ENCODE assay signal across 24 cellular contexts in the genomic region with DNA sequence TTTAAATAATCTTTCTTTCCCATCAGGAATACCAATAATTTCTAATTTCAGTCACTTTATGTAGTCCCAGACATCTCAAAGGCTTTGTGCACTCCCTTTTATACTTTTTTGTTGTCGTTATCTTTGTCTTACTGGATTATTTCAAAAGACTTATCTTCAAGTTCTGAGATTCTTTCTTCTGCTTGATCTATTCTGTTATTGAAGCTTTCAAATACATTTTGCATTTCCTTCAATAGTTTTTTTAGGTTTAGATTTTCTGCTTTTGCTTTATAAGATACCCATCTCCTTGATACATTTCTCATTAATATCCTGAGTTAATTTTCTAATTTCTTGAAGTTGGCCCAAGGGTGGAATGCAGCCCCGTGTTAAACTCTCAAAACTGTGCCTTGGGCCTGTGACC.
DNase-seq lines count a peak whose midpoint lies in the region; ATAC-seq, FAIRE-seq and TF ChIP-seq lines count a peak whose summit lies in the region.
"Had no signal": no experiment of that assay in that cellular context is flagged by ENCODE, and none has a peak within 500 bp of the region (broad histone marks: within the 10 kb centered on the region; RNA-seq: fewer than 3 reads in every experiment).

No MANE protein-coding gene starts in this region.

- H3K36me3 ChIP-seq in SK-N-SH (replicated peaks in 1 of 2; ENCODE audit: control insufficient read depth in 1 of 2, insufficient read depth in 2 of 2, low read length in 1 of 2) (no peaks in the 10 kb centered on the region), GM23338 (ENCODE audit: insufficient read depth) (no peaks in the 10 kb centered on the region)
- H3K36me3 ChIP-seq: BE2C, BLaER1 had no signal

- H3K79me2 ChIP-seq in SK-N-SH (ENCODE audit: insufficient read depth) (no peaks in the 10 kb centered on the region), GM23338 (replicated peaks; ENCODE audit: insufficient read depth) (no peaks in the 10 kb centered on the region)

- 0 out of 2 replicates have a peak, but pooled peaks cover 3% of the 10 kb centered on the region for H3K9me2 ChIP-seq in SK-N-SH
- peaks cover 9% of the 10 kb centered on the region; the same call in 1 of the 2 replicates for H3K9me2 ChIP-seq in GM23338 (ENCODE audit: insufficient read depth)

- no peaks in the 10 kb centered on the region for H3F3A ChIP-seq in SK-N-SH (replicated peaks; ENCODE audit: insufficient read depth)
- no peaks in the 10 kb centered on the region for H3F3A ChIP-seq in GM23338 (replicated peaks; ENCODE audit: low read depth)

- H3K27ac Mint-ChIP-seq in GM23338 = no peak overlapping the region
- H3K27ac Mint-ChIP-seq: CD14-positive monocyte; CD4-positive, alpha-beta memory T cell; CD4-positive, CD25-positive, alpha-beta regulatory T cell; CD8-positive, alpha-beta memory T cell had no signal

- peaks cover 2% of the 10 kb centered on the region for H3K27me3 Mint-ChIP-seq in GM23338 (ENCODE audit: insufficient read depth, low read depth, poor library complexity)
- H3K27me3 Mint-ChIP-seq: CD4-positive, alpha-beta memory T cell; CD4-positive, CD25-positive, alpha-beta regulatory T cell; CD8-positive, alpha-beta memory T cell had no signal

- no peak for TF ChIP-seq EP300 in SK-N-SH (IDR thresholded peaks at IDR 0.05; ENCODE audit: borderline replicate concordance in 1 of 2, low read depth in 1 of 2, low read length in 1 of 2)

- no peak overlapping the region for H3K9ac ChIP-seq in SK-N-SH
- H3K9ac ChIP-seq: BLaER1 had no signal

- no peaks in the 10 kb centered on the region; the same call in 1 of the 3 replicates for H3K36me3 Mint-ChIP-seq in GM23338 (ENCODE audit: low read depth)
- H3K36me3 Mint-ChIP-seq: CD14-positive monocyte; CD4-positive, alpha-beta memory T cell; CD4-positive, CD25-positive, alpha-beta regulatory T cell; CD8-positive, alpha-beta memory T cell had no signal

- FAIRE-seq in D721Med (lab: Jason Lieb, UNC) = peak; percentile 76
- FAIRE-seq: A204.1, G401.6, GM12891, GM18507 had no signal

- no peak for TF ChIP-seq RAD21 in SK-N-SH (IDR thresholded peaks at IDR 0.05; ENCODE audit: low read length)

- H3K4me3 Mint-ChIP-seq in GM23338 = no peak overlapping the region
- H3K4me3 Mint-ChIP-seq: CD14-positive monocyte; CD8-positive, alpha-beta memory T cell had no signal

- 12% methylated on average over 2 of the region's 2 CpGs for WGBS in SK-N-SH (ENCODE audit: low lambda C conversion rate)

- no peaks in the 10 kb centered on the region for H4K20me1 ChIP-seq in SK-N-SH (ENCODE audit: insufficient read depth)
- no peaks in the 10 kb centered on the region for H4K20me1 ChIP-seq in GM23338 (replicated peaks; ENCODE audit: insufficient read depth)
- H4K20me1 ChIP-seq: BLaER1 had no signal

- CTCF ChIA-PET in SK-N-SH (lab: Yijun Ruan, JAX) = no interaction called here
- CTCF ChIA-PET in RWPE1 (lab: Yijun Ruan, JAX) = no interaction called here

- POLR2A ChIA-PET in SK-N-SH (lab: Yijun Ruan, JAX) (no interaction called here), RWPE1 (lab: Yijun Ruan, JAX; ENCODE audit: low non-redundant PET) (no interaction called here)

- H3K4me1 ChIP-seq in SK-N-SH (ENCODE audit: control insufficient read depth in 1 of 2, insufficient read depth in 2 of 2, low read depth in 1 of 2, low read length in 1 of 2) (no peaks in the 10 kb centered on the region), GM23338 (ENCODE audit: insufficient read depth) (no peaks in the 10 kb centered on the region)
- H3K4me1 ChIP-seq: BE2C, BLaER1 had no signal

- H2AFZ ChIP-seq in SK-N-SH (ENCODE audit: low read depth) (no peak overlapping the region), GM23338 (peak overlapping the region; percentile 60; the same call in 1 of the 2 replicates)

- H3K27ac ChIP-seq in SK-N-SH (ENCODE audit: low read depth in 2 of 2, low read length in 1 of 2) (no peak overlapping the region), GM23338 (ENCODE audit: low read depth) (no peak overlapping the region), HL-60 (replicated peaks) (peak overlapping the region; percentile 54), RWPE1 (no peak overlapping the region)
- H3K27ac ChIP-seq: BLaER1 had no signal

- no peaks in the 10 kb centered on the region for H3K4me1 Mint-ChIP-seq in GM23338
- H3K4me1 Mint-ChIP-seq: CD14-positive monocyte; CD4-positive, alpha-beta memory T cell; CD4-positive, CD25-positive, alpha-beta regulatory T cell; CD8-positive, alpha-beta memory T cell had no signal

- TF ChIP-seq CTCF in SK-N-SH (IDR thresholded peaks at IDR 0.05) (no peak), D721Med (IDR thresholded peaks at IDR 0.05; ENCODE audit: insufficient read depth, missing control alignments) (no peak), GM23338 (conservative IDR thresholded peaks at IDR 0.05; ENCODE audit: low read depth in 2 of 2) (no peak), HL-60 (IDR thresholded peaks at IDR 0.05; ENCODE audit: insufficient read depth, low read length) (no peak), RWPE1 (conservative IDR thresholded peaks at IDR 0.05; ENCODE audit: low read depth) (no peak)

- H3K27me3 ChIP-seq in SK-N-SH (ENCODE audit: insufficient read depth) (no peaks in the 10 kb centered on the region), GM23338 (ENCODE audit: insufficient read depth) (no peaks in the 10 kb centered on the region), HL-60 (ENCODE audit: insufficient read depth, poor library complexity, severe bottlenecking) (no peaks in the 10 kb centered on the region)
- H3K27me3 ChIP-seq: BE2C, BLaER1 had no signal

- no peaks in the 10 kb centered on the region for H3K9me3 ChIP-seq in SK-N-SH
- H3K9me3 ChIP-seq: BE2C had no signal

- peaks cover 4% of the 10 kb centered on the region; the same call in 2 of the 3 replicates for H3K9me3 Mint-ChIP-seq in GM23338

- H3K4me2 ChIP-seq in SK-N-SH (no peak overlapping the region), GM23338 (no peak overlapping the region)
- H3K4me2 ChIP-seq: BLaER1 had no signal

- DNase-seq in SK-N-SH (no peak), D721Med (ENCODE audit: insufficient read length, low spot score) (no peak), GM23338 (ENCODE audit: low spot score) (no peak), HL-60 (ENCODE audit: low read depth in 1 of 2, low spot score in 1 of 2) (no peak), hepatic stellate cell (ENCODE audit: low spot score) (no peak), RWPE1 (ENCODE audit: low spot score) (no peak)
- DNase-seq in stimulated activated CD4-positive, alpha-beta T cell treated with anti-CD3 and anti-CD28 coated beads, Interleukin-4, amount 100 ng/mL, for 1 hour = no peak
- DNase-seq: 8988T; ACHN; BE2C; C1 segment of cervical spinal cord; CD4-positive, alpha-beta memory T cell; CD4-positive, CD25-positive, alpha-beta regulatory T cell; CD8-positive, alpha-beta memory T cell; COR-L47; DMS79 treated with DMSO at 0.1 percent for 48 hours; GF-D8 had no signal

- no peak for ATAC-seq in SK-N-SH treated with all-trans-retinoic acid at 6 μM for 48 hours
- ATAC-seq in GM23338 = no peak

- H3K4me3 ChIP-seq in SK-N-SH (ENCODE audit: low read depth in 2 of 2, low read length in 1 of 2) (no peak overlapping the region), GM23338 (no peak overlapping the region), HL-60 (replicated peaks; ENCODE audit: insufficient read depth, low read length) (no peak overlapping the region)
- H3K4me3 ChIP-seq: BLaER1 had no signal

TF ChIP-seq in SK-N-SH treated with all-trans-retinoic acid at 6 μM for 48 hours, 23 proteins besides CTCF, POLR2A, EP300 and RAD21 (continues in another document):
- peak; percentile 87 for TF ChIP-seq ZFP30 (CRISPR knock-in tag; IDR thresholded peaks at IDR 0.05)

TF ChIP-seq in SK-N-SH, 30 proteins besides CTCF, POLR2A, EP300 and RAD21:
- TF ChIP-seq GATA2 (CRISPR knock-in tag; IDR thresholded peaks at IDR 0.05) = no peak

TF ChIP-seq in GM23338, 12 proteins besides CTCF, POLR2A, EP300 and RAD21 (continues in another document):
- TF ChIP-seq, protein P1, sequence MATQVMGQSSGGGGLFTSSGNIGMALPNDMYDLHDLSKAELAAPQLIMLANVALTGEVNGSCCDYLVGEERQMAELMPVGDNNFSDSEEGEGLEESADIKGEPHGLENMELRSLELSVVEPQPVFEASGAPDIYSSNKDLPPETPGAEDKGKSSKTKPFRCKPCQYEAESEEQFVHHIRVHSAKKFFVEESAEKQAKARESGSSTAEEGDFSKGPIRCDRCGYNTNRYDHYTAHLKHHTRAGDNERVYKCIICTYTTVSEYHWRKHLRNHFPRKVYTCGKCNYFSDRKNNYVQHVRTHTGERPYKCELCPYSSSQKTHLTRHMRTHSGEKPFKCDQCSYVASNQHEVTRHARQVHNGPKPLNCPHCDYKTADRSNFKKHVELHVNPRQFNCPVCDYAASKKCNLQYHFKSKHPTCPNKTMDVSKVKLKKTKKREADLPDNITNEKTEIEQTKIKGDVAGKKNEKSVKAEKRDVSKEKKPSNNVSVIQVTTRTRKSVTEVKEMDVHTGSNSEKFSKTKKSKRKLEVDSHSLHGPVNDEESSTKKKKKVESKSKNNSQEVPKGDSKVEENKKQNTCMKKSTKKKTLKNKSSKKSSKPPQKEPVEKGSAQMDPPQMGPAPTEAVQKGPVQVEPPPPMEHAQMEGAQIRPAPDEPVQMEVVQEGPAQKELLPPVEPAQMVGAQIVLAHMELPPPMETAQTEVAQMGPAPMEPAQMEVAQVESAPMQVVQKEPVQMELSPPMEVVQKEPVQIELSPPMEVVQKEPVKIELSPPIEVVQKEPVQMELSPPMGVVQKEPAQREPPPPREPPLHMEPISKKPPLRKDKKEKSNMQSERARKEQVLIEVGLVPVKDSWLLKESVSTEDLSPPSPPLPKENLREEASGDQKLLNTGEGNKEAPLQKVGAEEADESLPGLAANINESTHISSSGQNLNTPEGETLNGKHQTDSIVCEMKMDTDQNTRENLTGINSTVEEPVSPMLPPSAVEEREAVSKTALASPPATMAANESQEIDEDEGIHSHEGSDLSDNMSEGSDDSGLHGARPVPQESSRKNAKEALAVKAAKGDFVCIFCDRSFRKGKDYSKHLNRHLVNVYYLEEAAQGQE (IDR thresholded peaks at IDR 0.05; ENCODE audit: unreplicated experiment) = no peak
- TF ChIP-seq EZH2 (IDR thresholded peaks at IDR 0.05; ENCODE audit: low read depth, unreplicated experiment) = no peak
- no peak for TF ChIP-seq NANOG (IDR thresholded peaks at IDR 0.05; ENCODE audit: borderline replicate concordance)
- TF ChIP-seq POLR2AphosphoS5 (IDR thresholded peaks at IDR 0.05; ENCODE audit: low read depth) = no peak
- TF ChIP-seq ZNF331 (CRISPR knock-in tag; IDR thresholded peaks at IDR 0.05; ENCODE audit: low read depth) = no peak
